In the genomic region with DNA sequence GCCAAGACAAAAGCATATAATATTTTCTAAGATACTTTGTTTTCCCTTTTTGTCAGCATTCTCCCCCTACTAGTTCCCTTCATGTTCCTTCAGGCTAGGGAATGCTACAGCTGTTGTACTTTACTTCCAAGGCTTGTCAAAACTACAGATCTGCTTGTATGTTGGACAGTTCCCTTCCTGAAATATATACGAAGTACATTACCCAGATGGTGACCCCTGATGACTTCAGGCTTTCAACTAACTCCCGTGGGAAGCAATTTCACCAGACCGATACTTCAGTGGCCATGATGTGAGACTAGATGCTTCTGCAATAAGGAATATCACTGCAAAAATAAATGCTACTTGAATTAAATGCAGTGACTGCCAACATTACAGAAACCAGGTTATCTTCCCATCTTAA, we compare ENCODE assay signal across 1 cellular context.
A peak's percentile ranks its signal among the peaks of the same experiment; 100 is the strongest.
TF ChIP-seq lines count a peak whose summit lies in the region.

No MANE protein-coding gene starts in this region.

TF ChIP-seq in SK-N-SH, 30 proteins besides CTCF, POLR2A, EP300 and RAD21 (continued from another document):
- TF ChIP-seq, protein P1, sequence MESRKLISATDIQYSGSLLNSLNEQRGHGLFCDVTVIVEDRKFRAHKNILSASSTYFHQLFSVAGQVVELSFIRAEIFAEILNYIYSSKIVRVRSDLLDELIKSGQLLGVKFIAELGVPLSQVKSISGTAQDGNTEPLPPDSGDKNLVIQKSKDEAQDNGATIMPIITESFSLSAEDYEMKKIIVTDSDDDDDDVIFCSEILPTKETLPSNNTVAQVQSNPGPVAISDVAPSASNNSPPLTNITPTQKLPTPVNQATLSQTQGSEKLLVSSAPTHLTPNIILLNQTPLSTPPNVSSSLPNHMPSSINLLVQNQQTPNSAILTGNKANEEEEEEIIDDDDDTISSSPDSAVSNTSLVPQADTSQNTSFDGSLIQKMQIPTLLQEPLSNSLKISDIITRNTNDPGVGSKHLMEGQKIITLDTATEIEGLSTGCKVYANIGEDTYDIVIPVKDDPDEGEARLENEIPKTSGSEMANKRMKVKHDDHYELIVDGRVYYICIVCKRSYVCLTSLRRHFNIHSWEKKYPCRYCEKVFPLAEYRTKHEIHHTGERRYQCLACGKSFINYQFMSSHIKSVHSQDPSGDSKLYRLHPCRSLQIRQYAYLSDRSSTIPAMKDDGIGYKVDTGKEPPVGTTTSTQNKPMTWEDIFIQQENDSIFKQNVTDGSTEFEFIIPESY (IDR thresholded peaks at IDR 0.05; ENCODE audit: borderline replicate concordance, low read depth): no peak
- no peak for TF ChIP-seq JUND (IDR thresholded peaks at IDR 0.05)
- TF ChIP-seq CHD2 (IDR thresholded peaks at IDR 0.05; ENCODE audit: low read length, partially characterized antibody): peak; percentile 26
- TF ChIP-seq, protein P2, sequence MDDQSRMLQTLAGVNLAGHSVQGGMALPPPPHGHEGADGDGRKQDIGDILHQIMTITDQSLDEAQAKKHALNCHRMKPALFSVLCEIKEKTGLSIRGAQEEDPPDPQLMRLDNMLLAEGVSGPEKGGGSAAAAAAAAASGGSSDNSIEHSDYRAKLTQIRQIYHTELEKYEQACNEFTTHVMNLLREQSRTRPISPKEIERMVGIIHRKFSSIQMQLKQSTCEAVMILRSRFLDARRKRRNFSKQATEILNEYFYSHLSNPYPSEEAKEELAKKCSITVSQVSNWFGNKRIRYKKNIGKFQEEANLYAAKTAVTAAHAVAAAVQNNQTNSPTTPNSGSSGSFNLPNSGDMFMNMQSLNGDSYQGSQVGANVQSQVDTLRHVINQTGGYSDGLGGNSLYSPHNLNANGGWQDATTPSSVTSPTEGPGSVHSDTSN (IDR thresholded peaks at IDR 0.05): no peak
- no peak for TF ChIP-seq NFIC (IDR thresholded peaks at IDR 0.05; ENCODE audit: borderline replicate concordance)
- TF ChIP-seq FOSL2 (IDR thresholded peaks at IDR 0.05; ENCODE audit: borderline replicate concordance, low read depth): no peak
- TF ChIP-seq MEF2A (IDR thresholded peaks at IDR 0.05; ENCODE audit: borderline replicate concordance, low read depth): no peak
- peak; percentile 51; the same call in 1 of the 2 replicates for TF ChIP-seq RCOR1 (IDR thresholded peaks at IDR 0.05; ENCODE audit: low read length)
- TF ChIP-seq GATA2 (CRISPR knock-in tag; IDR thresholded peaks at IDR 0.05): peak; percentile 76
